18 cellular contexts compared by ENCODE assay signal in genomic region chr2:222760301-222760897, GRCh38.
DNase-seq lines count a peak whose midpoint lies in the region; FAIRE-seq and TF ChIP-seq lines count a peak whose summit lies in the region.
"Had no signal": no experiment of that assay in that cellular context is flagged by ENCODE, and none has a peak within 500 bp of the region (broad histone marks: within the 10 kb centered on the region; RNA-seq: fewer than 3 reads in every experiment).

No MANE protein-coding gene starts in this region.

- H3K27ac ChIP-seq in neural progenitor cell (no peak overlapping the region), substantia nigra (ENCODE audit: low read depth, low read length, poor library complexity, severe bottlenecking) (peak overlapping the region; percentile 27), OCI-LY7 (ENCODE audit: low read depth, low read length, poor library complexity, severe bottlenecking) (no peak overlapping the region)
- H3K27ac ChIP-seq: C4-2B, GM23248 had no signal

- BruUV-seq in OCI-LY7 (replicated peaks; lab: Mats Ljungman, UMichigan) = no TSS peak

- intact Hi-C loops in OCI-LY7 (cut with micrococcal nuclease; ENCODE audit: unreplicated experiment) = no loop called here

- no peak for TF ChIP-seq POLR2A in GM12891 (IDR thresholded peaks at IDR 0.05; ENCODE audit: low read depth, low read length)

- no peaks in the 10 kb centered on the region for H3K9me3 ChIP-seq in HAP-1
- H3K9me3 ChIP-seq in neural progenitor cell (ENCODE audit: low read depth) = no peaks in the 10 kb centered on the region
- H3K9me3 ChIP-seq in OCI-LY7 (ENCODE audit: low read length) = no peaks in the 10 kb centered on the region
- H3K9me3 ChIP-seq: BE2C, Caco-2 had no signal

- peak; percentile 35 to 93 for DNase-seq in HAP-1 (ENCODE audit: low spot score in 2 of 2)
- DNase-seq in globus pallidus (ENCODE audit: low spot score) = peak; percentile 72
- DNase-seq in neural progenitor cell (ENCODE audit: low spot score) = peak; percentile 16
- DNase-seq in substantia nigra (lab: John Stamatoyannopoulos, UW) = no peak
- DNase-seq in OCI-LY7 (ENCODE audit: low spot score) = no peak
- no peak for DNase-seq in GM12891 (ENCODE audit: insufficient read length, low spot score)
- DNase-seq in SKM-1 (lab: John Stamatoyannopoulos, UW; ENCODE audit: unreplicated experiment) = no peak
- no peak for DNase-seq in LoVo (ENCODE audit: low spot score)
- DNase-seq: BE2C; Caco-2; CD8-positive, alpha-beta T cell; DMS53; GF-D8; GM23248; H7 had no signal

- H2AFZ ChIP-seq in neural progenitor cell (replicated peaks) (no peak overlapping the region), OCI-LY7 (ENCODE audit: low read length) (no peak overlapping the region)
- H2AFZ ChIP-seq: GM23248 had no signal

- FAIRE-seq in GM12891 (lab: Jason Lieb, UNC) = no peak
- FAIRE-seq: A204.1 had no signal

- H3K27ac Mint-ChIP-seq in neural progenitor cell = no peak overlapping the region
- H3K27ac Mint-ChIP-seq: CD8-positive, alpha-beta T cell; IgD-negative memory B cell had no signal

- H3K9me3 Mint-ChIP-seq in neural progenitor cell = no peaks in the 10 kb centered on the region
- H3K9me3 Mint-ChIP-seq: CD8-positive, alpha-beta T cell; IgD-negative memory B cell had no signal

- POLR2A ChIA-PET in OCI-LY7 (lab: Charles Lee) = interaction anchor here (0.7 to 2.3 kb wide), 4 partner anchors 10 to 61 kb away, joined by 3 to 7 read pairs (median 5); no protein-coding TSS in a partner anchor

- TF ChIP-seq CTCF in neural progenitor cell (IDR thresholded peaks at IDR 0.05) = no peak
- TF ChIP-seq CTCF in OCI-LY7 (conservative IDR thresholded peaks at IDR 0.05; ENCODE audit: low read length) = no peak

- no peak overlapping the region for H3K9ac ChIP-seq in neural progenitor cell
- H3K9ac ChIP-seq: GM23248 had no signal

- no peaks in the 10 kb centered on the region for H3K36me3 Mint-ChIP-seq in neural progenitor cell
- H3K36me3 Mint-ChIP-seq: CD8-positive, alpha-beta T cell had no signal

- in situ Hi-C loops in HAP-1 (cut with MboI; ENCODE audit: low sequenced_read_pairs) = no loop called here

- peaks cover 21% of the 10 kb centered on the region for H3K27me3 Mint-ChIP-seq in neural progenitor cell (ENCODE audit: insufficient read depth, low read depth)

- H3K4me3 Mint-ChIP-seq in neural progenitor cell = no peak overlapping the region
- H3K4me3 Mint-ChIP-seq: CD8-positive, alpha-beta T cell; IgD-negative memory B cell had no signal

- CTCF ChIA-PET in OCI-LY7 (lab: Charles Lee; ENCODE audit: unreplicated experiment) = no interaction called here

- no peaks in the 10 kb centered on the region for H3K36me3 ChIP-seq in HAP-1 (replicated peaks)
- H3K36me3 ChIP-seq in neural progenitor cell = no peaks in the 10 kb centered on the region
- H3K36me3 ChIP-seq in OCI-LY7 (ENCODE audit: insufficient read depth, low read length) = no peaks in the 10 kb centered on the region
- H3K36me3 ChIP-seq: BE2C had no signal

- H3K4me3 ChIP-seq in HAP-1 = no peak overlapping the region
- no peak overlapping the region for H3K4me3 ChIP-seq in neural progenitor cell
- no peak overlapping the region for H3K4me3 ChIP-seq in OCI-LY7 (ENCODE audit: low read depth, low read length, poor library complexity, severe bottlenecking)
- H3K4me3 ChIP-seq: GM23248 had no signal

- H3K27me3 ChIP-seq in HAP-1 (ENCODE audit: low read depth) = no peaks in the 10 kb centered on the region; the same call in 1 of the 2 replicates
- H3K27me3 ChIP-seq in neural progenitor cell = peaks cover 40% of the 10 kb centered on the region
- H3K27me3 ChIP-seq: BE2C had no signal

- no peaks in the 10 kb centered on the region for H3K9me2 ChIP-seq in OCI-LY7 (ENCODE audit: insufficient read depth, low read length)

- no peak overlapping the region for H3K4me2 ChIP-seq in neural progenitor cell
- H3K4me2 ChIP-seq in OCI-LY7 (ENCODE audit: low read length) = no peak overlapping the region

- H4K20me1 ChIP-seq in neural progenitor cell (ENCODE audit: low read depth) (no peaks in the 10 kb centered on the region), OCI-LY7 (ENCODE audit: insufficient read depth, low read length) (no peaks in the 10 kb centered on the region)

- peaks cover 16% of the 10 kb centered on the region for H3F3A ChIP-seq in neural progenitor cell (ENCODE audit: low read depth)

- H3K4me1 ChIP-seq in HAP-1 (peaks cover 17% of the 10 kb centered on the region), neural progenitor cell (peaks cover 33% of the 10 kb centered on the region), OCI-LY7 (ENCODE audit: insufficient read depth, low read length, poor library complexity, severe bottlenecking) (no peaks in the 10 kb centered on the region)
- H3K4me1 ChIP-seq: BE2C had no signal

- H3K79me2 ChIP-seq in neural progenitor cell (ENCODE audit: low read depth) (no peaks in the 10 kb centered on the region), OCI-LY7 (ENCODE audit: insufficient read depth, low read depth, low read length) (no peaks in the 10 kb centered on the region)

- H3K4me1 Mint-ChIP-seq in neural progenitor cell = peaks cover 12% of the 10 kb centered on the region
- H3K4me1 Mint-ChIP-seq: IgD-negative memory B cell had no signal

TF ChIP-seq in GM12891, 5 proteins besides CTCF, POLR2A, EP300 and RAD21:
- TF ChIP-seq SPI1 (IDR thresholded peaks at IDR 0.05; ENCODE audit: low read depth, low read length) (no peak), PAX5 (IDR thresholded peaks at IDR 0.05; ENCODE audit: insufficient read depth, low read length, severe bottlenecking) (no peak), POU2F2 (IDR thresholded peaks at IDR 0.05; ENCODE audit: low read depth, low read length) (no peak), TAF1 (IDR thresholded peaks at IDR 0.05; ENCODE audit: low read depth, low read length) (no peak), POLR2AphosphoS5 (IDR thresholded peaks at IDR 0.05; ENCODE audit: low read depth, low read length) (no peak)
TF ChIP-seq in GM12891: peak in this region for 0.

Comparison
In these comparisons a context has a peak if more than half of its experiments do, and no peak if none do; other contexts are left out.
1. DNase-seq: peak in HAP-1 (2 of 2), globus pallidus (single experiment) and neural progenitor cell (single experiment); none in substantia nigra (0 of 49), OCI-LY7 (single experiment), GM12891 (single experiment), SKM-1 (single experiment) and LoVo (single experiment).